ENCODE assay signal across 8 cellular contexts in the genomic region with DNA sequence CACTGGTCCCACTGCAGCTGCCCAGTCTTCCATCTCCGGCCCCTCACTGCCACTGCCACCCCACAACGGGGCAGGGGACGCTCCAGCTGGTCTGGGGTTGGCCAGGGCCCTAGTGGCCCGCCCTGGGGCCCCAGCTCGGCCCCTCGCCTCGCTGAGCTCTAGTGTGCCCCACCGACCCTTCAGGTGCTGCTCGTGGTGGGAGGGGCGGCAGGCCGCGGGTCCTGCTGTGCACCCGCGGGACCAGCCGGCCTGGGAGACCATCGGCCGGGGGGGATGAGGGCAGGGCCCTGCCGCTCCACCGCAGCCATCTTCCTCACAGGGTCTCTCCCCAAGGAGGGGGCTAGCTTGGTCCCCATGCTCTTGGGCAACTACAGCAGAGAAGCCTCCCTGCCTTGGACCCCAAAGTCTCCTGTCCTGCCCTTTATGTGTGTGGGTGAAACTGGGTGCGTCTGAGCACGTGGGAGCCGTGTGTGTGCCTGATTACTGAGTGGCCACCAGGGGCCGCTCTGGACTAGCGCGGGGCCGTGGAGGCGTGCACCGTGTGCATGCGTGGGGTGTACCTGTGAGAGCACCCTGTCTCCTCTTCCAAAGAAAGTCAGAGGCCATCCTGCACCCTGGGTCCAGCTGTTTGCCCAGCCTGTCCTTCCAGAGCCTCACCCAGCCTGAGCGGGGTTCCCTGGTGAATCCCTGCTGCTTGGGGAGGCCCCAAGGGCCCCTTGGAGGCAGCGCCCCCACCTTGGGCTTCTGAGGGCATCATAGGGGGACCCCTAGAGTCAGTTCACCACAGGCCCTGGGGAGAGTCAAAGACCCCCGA.
DNase-seq lines count a peak whose midpoint lies in the region; ATAC-seq and FAIRE-seq lines count a peak whose summit lies in the region.

No MANE protein-coding gene starts in this region.

- FAIRE-seq in urothelium cell line (lab: Jason Lieb, UNC) = peak; percentile 84

- DNase-seq in SIG-M5 treated with dmso at 0.1 percent for 504 hours (lab: John Stamatoyannopoulos, UW; ENCODE audit: unreplicated experiment) (peak; percentile 53), SIG-M5 (lab: John Stamatoyannopoulos, UW) (no peak), OCI-M1 (lab: John Stamatoyannopoulos, UW) (peak; percentile 62), fibroblast of the conjunctiva (ENCODE audit: low read depth) (peak; percentile 12), posterior cingulate gyrus (peak in 9 of 10 donors; percentile 51 to 94 (median 67)), urothelium cell line (ENCODE audit: low spot score) (peak; percentile 72)
- DNase-seq in activated T-cell treated with anti-CD3 and anti-CD28 coated beads, Interleukin-2, amount 50 U/mL, for 48 hours = peak; percentile 65 to 74

- ATAC-seq in HG02884 (IDR thresholded peaks at IDR 0.05; ENCODE audit: unreplicated experiment) = no peak

- intact Hi-C loops in posterior cingulate gyrus (cut with DNase I) = no loop called here
